ENCODE assay signal across 1 cellular context in the genomic region with DNA sequence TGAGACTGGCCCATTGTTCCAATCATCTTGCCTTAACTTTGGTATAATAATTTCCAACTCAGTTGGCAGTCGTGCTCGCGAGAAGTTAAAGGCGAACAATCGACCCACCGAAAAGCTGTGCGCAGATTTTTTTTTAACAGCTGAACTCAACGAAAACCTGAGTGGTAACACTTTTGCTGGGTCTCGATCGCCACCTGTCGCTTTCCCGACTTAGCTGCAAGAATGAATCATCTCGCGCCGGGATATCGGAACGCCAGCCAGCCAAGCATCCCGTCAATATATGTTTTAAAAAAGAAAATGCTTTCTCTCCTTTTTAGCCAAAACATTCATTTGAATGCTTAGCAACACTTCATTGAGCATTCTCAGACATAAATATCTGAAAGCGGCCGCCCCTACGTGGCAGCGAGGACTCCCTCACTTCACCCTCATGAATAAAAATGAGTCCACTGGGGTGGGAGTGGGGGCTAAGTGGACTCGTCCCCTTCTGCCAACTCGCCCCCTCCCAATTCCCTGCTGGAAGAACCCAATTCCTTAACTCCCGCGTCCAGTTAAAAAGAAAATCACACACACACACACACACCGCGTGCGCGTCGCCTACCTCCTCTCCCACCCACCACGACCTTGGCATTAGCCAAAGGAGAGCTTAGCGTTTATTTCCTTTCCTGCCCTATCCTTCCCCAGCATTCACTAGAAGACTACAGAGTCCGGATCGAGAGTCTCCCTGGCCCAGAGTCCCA.
TF ChIP-seq lines count a peak whose summit lies in the region.

No MANE protein-coding gene starts in this region.

TF ChIP-seq in HEK293, 187 proteins besides CTCF, POLR2A, EP300 and RAD21 (continued from another document):
- TF ChIP-seq, protein P1, sequence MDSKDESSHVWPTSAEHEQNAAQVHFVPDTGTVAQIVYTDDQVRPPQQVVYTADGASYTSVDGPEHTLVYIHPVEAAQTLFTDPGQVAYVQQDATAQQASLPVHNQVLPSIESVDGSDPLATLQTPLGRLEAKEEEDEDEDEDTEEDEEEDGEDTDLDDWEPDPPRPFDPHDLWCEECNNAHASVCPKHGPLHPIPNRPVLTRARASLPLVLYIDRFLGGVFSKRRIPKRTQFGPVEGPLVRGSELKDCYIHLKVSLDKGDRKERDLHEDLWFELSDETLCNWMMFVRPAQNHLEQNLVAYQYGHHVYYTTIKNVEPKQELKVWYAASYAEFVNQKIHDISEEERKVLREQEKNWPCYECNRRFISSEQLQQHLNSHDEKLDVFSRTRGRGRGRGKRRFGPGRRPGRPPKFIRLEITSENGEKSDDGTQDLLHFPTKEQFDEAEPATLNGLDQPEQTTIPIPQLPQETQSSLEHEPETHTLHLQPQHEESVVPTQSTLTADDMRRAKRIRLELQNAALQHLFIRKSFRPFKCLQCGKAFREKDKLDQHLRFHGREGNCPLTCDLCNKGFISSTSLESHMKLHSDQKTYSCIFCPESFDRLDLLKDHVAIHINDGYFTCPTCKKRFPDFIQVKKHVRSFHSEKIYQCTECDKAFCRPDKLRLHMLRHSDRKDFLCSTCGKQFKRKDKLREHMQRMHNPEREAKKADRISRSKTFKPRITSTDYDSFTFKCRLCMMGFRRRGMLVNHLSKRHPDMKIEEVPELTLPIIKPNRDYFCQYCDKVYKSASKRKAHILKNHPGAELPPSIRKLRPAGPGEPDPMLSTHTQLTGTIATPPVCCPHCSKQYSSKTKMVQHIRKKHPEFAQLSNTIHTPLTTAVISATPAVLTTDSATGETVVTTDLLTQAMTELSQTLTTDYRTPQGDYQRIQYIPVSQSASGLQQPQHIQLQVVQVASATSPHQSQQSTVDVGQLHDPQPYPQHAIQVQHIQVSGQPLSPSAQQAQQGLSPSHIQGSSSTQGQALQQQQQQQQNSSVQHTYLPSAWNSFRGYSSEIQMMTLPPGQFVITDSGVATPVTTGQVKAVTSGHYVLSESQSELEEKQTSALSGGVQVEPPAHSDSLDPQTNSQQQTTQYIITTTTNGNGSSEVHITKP (tag by site-specific recombination; IDR thresholded peaks at IDR 0.05), result peak; percentile 87
- TF ChIP-seq OSR2 (tag by site-specific recombination; IDR thresholded peaks at IDR 0.05), result no peak
